1 cellular context compared by ENCODE assay signal in the genomic region with DNA sequence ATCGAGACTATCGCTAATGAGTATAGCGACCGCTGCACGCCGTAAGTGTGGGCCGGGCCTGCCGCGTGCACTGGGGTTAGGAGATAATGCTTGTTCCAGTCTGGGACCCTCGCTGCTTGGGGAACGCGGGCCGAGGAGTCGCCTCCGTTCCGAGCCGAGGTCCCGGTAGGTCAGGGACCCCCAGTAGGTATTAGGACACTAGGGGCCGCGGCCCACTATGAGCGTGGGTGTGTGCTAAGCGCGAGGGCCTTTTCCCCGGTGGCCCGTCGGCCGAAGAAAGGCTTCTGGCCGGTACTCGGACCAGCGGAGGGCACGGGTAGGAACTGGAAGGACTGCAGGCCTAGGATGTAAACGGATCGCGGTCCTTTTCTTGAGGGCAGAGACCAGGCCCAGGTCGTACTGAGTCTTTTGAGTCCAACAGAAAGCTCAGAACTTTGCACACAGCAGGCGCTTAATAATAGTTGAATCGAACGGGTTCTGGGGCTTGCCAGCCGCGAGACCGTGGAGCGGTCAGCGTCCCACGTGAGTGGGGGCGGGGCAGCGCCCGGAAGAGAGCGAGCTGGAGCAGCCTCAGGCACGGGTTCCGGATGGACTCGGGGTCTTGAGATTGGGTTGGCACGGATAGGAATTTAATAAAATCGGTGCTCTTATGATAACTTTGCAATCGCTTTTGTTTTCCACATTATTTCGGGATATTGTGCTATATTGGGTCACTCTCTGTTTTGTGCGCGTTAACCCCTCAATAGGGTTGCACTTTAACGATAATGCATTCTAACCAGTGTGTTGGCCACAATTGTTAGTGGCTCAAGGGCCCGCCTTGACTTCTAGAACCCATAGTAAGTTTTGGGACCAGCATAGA.
TF ChIP-seq lines count a peak whose summit lies in the region.

No MANE protein-coding gene starts in this region.

TF ChIP-seq in HCT116, 20 proteins besides CTCF, POLR2A, EP300 and RAD21 (continued from another document):
- TF ChIP-seq, protein P1, sequence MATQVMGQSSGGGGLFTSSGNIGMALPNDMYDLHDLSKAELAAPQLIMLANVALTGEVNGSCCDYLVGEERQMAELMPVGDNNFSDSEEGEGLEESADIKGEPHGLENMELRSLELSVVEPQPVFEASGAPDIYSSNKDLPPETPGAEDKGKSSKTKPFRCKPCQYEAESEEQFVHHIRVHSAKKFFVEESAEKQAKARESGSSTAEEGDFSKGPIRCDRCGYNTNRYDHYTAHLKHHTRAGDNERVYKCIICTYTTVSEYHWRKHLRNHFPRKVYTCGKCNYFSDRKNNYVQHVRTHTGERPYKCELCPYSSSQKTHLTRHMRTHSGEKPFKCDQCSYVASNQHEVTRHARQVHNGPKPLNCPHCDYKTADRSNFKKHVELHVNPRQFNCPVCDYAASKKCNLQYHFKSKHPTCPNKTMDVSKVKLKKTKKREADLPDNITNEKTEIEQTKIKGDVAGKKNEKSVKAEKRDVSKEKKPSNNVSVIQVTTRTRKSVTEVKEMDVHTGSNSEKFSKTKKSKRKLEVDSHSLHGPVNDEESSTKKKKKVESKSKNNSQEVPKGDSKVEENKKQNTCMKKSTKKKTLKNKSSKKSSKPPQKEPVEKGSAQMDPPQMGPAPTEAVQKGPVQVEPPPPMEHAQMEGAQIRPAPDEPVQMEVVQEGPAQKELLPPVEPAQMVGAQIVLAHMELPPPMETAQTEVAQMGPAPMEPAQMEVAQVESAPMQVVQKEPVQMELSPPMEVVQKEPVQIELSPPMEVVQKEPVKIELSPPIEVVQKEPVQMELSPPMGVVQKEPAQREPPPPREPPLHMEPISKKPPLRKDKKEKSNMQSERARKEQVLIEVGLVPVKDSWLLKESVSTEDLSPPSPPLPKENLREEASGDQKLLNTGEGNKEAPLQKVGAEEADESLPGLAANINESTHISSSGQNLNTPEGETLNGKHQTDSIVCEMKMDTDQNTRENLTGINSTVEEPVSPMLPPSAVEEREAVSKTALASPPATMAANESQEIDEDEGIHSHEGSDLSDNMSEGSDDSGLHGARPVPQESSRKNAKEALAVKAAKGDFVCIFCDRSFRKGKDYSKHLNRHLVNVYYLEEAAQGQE (IDR thresholded peaks at IDR 0.05; ENCODE audit: low read depth), result no peak
